Comparison of ENCODE assay signal across 32 cellular contexts in the genomic region with DNA sequence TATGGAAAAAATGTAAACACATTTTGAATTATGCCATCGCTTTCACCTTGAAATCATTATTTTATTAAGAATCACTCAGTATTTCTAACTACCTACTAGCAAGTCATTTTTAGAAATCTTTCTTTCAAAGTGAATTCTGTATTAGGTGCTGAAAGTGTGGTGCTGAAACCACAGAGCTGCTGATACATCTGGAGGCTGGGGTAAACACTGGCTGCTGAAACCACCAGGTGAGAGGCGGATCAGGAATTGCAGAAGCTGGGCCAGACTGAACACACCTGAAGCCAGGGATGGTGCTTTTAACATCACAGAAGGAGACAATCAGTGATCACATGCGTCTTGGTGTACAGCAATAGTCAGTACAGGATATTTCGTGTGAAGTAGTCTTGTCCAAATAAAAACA. TPM values are rescaled to one million over a fixed set of nuclear protein-coding genes. Genes with fewer than 3 reads are reported as not detected.
DNase-seq lines count a peak whose midpoint lies in the region; ATAC-seq, FAIRE-seq and TF ChIP-seq lines count a peak whose summit lies in the region.
"Had no signal": no experiment of that assay in that cellular context is flagged by ENCODE, and none has a peak within 500 bp of the region (broad histone marks: within the 10 kb centered on the region; RNA-seq: fewer than 3 reads in every experiment).

No MANE protein-coding gene starts in this region.

- no peak overlapping the region for H2AFZ ChIP-seq in PC-3 (ENCODE audit: low read length)
- H2AFZ ChIP-seq in endothelial cell of umbilical vein (ENCODE audit: low read depth, low read length), result no peak overlapping the region

- H3K27ac ChIP-seq in PC-3 (ENCODE audit: low read length), result peak overlapping the region; percentile 97
- H3K27ac ChIP-seq in endothelial cell of umbilical vein (ENCODE audit: insufficient read depth, low read depth, low read length), result peak overlapping the region; percentile 81
- H3K27ac ChIP-seq: dorsolateral prefrontal cortex, psoas muscle, RWPE1, suprapubic skin, upper lobe of right lung had no signal

- no peak for TF ChIP-seq POLR2A in endothelial cell of umbilical vein (IDR thresholded peaks at IDR 0.05; ENCODE audit: low read depth, low read length)

- no peak for DNase-seq in activated CD4-positive, alpha-beta T cell treated with anti-CD3 and anti-CD28 coated beads, Interleukin-2, amount 10 ng/mL, durations not matched to agents 24 days and 14 days
- DNase-seq in activated CD4-positive, alpha-beta T cell treated with anti-CD3 and anti-CD28 coated beads, Interleukin-2, amount 50 U/mL, for 48 hours, result no peak
- DNase-seq in PC-3, result no peak
- DNase-seq in endothelial cell of umbilical vein (ENCODE audit: low read depth, low spot score), result no peak
- DNase-seq in osteocyte (ENCODE audit: extremely low spot score, unreplicated experiment), result no peak
- no peak for DNase-seq in pons (ENCODE audit: low spot score)
- no peak for DNase-seq in posterior vena cava (ENCODE audit: low spot score)
- DNase-seq: 8988T; activated B cell treated with CpG ODN at 0.5 μM for 24 hours; activated CD4-positive, alpha-beta T cell treated with anti-CD3 and anti-CD28 coated beads, Interleukin-2, amount 50 U/mL, for 1 hour; activated T-cell treated with anti-CD3 and anti-CD28 coated beads, Interleukin-2, amount 50 U/mL, for 48 hours; adrenal gland; body of pancreas; DMS79 treated with DMSO at 0.1 percent for 48 hours; dorsolateral prefrontal cortex; GDM1; hypothalamus; KBM-7; NCI-H1105 treated with DMSO at 0.1 percent for 48 hours; NCI-H1930; NCI-H2171 treated with DMSO at 0.1 percent for 48 hours; NCI-H510A treated with DMSO at 0.1 percent for 48 hours; psoas muscle; sigmoid colon; stimulated activated CD4-positive, alpha-beta T cell treated with anti-CD3 and anti-CD28 coated beads, Interleukin-12 subunit alpha, Interleukin-12 subunit beta, amount 100 ng/mL, for 4 hours; stimulated activated CD4-positive, alpha-beta T cell treated with anti-CD3 and anti-CD28 coated beads, Interleukin-2, amount 100 ng/mL, for 48 hours; upper lobe of right lung had no signal

- peak overlapping the region; percentile 63 for H3K27ac Mint-ChIP-seq in activated CD4-positive, alpha-beta T cell treated with anti-CD3 and anti-CD28 coated beads, Interleukin-2, amount 10 ng/mL, durations not matched to agents 24 days and 14 days
- peak overlapping the region; percentile 41 for H3K27ac Mint-ChIP-seq in osteocyte (ENCODE audit: unreplicated experiment)
- H3K27ac Mint-ChIP-seq: activated B cell treated with CpG ODN at 0.5 μM for 24 hours, memory B cell had no signal

- POLR2A ChIA-PET in PC-3 (lab: Charles Lee; ENCODE audit: unreplicated experiment) (interaction anchor here (1.3 kb wide), 1 partner anchor 28 kb away, joined by 14 read pairs; no protein-coding TSS in a partner anchor), endothelial cell of umbilical vein (lab: Charles Lee) (no interaction called here)

- H3K4me3 Mint-ChIP-seq in activated CD4-positive, alpha-beta T cell treated with anti-CD3 and anti-CD28 coated beads, Interleukin-2, amount 10 ng/mL, durations not matched to agents 24 days and 14 days, result no peak overlapping the region
- H3K4me3 Mint-ChIP-seq in osteocyte (ENCODE audit: unreplicated experiment), result no peak overlapping the region
- H3K4me3 Mint-ChIP-seq: activated B cell treated with CpG ODN at 0.5 μM for 24 hours, memory B cell had no signal

- H4K20me1 ChIP-seq in PC-3 (ENCODE audit: low read length) (no peaks in the 10 kb centered on the region), endothelial cell of umbilical vein (replicated peaks; ENCODE audit: control insufficient read depth, extremely low read depth, insufficient read depth, low read length) (no peaks in the 10 kb centered on the region)

- BruUV-seq in PC-3 (replicated peaks; lab: Mats Ljungman, UMichigan), result no TSS peak
- BruUV-seq in endothelial cell of umbilical vein (replicated peaks; lab: Mats Ljungman, UMichigan), result no TSS peak

- no peak for FAIRE-seq in endothelial cell of umbilical vein (lab: Jason Lieb, UNC)

- dilution Hi-C loops in endothelial cell of umbilical vein (cut with MboI; ENCODE audit: extremely low pct_ligation_motif_present, low sequenced_read_pairs), result no loop called here

- H3K36me3 Mint-ChIP-seq in activated CD4-positive, alpha-beta T cell treated with anti-CD3 and anti-CD28 coated beads, Interleukin-2, amount 10 ng/mL, durations not matched to agents 24 days and 14 days (ENCODE audit: low read depth), result peaks cover 4% of the 10 kb centered on the region
- H3K36me3 Mint-ChIP-seq in osteocyte (ENCODE audit: unreplicated experiment), result no peaks in the 10 kb centered on the region

- intact Hi-C loops in activated CD4-positive, alpha-beta T cell treated with anti-CD3 and anti-CD28 coated beads, Interleukin-2, amount 10 ng/mL, durations not matched to agents 24 days and 14 days (cut with micrococcal nuclease), result no loop called here
- intact Hi-C loops in PC-3 (cut with micrococcal nuclease) (no loop called here), endothelial cell of umbilical vein (cut with micrococcal nuclease) (no loop called here), posterior vena cava (cut with DNase I) (loop anchor here in 1 of 2 donors (1.0 to 5.0 kb wide), 2 partner anchors 15 to 727 kb away; no protein-coding TSS in a partner anchor)

- H3K4me3 ChIP-seq in PC-3 (ENCODE audit: low read length), result no peak overlapping the region
- no peak overlapping the region for H3K4me3 ChIP-seq in endothelial cell of umbilical vein (replicated peaks in 1 of 3; ENCODE audit: insufficient read depth in 1 of 3, low read depth in 1 of 3, low read length in 3 of 3)
- H3K4me3 ChIP-seq: adrenal gland, body of pancreas, dorsolateral prefrontal cortex, psoas muscle, sigmoid colon, suprapubic skin, upper lobe of right lung had no signal

- H3K9me2 ChIP-seq in PC-3 (replicated peaks; ENCODE audit: low read length), result no peaks in the 10 kb centered on the region

- H3K4me2 ChIP-seq in PC-3 (ENCODE audit: low read length), result 0 out of 2 replicates have a peak overlapping the region, but pooled peaks have one; percentile 73
- no peak overlapping the region for H3K4me2 ChIP-seq in endothelial cell of umbilical vein (ENCODE audit: insufficient read depth, low read length)

- H3K4me1 Mint-ChIP-seq in activated CD4-positive, alpha-beta T cell treated with anti-CD3 and anti-CD28 coated beads, Interleukin-2, amount 10 ng/mL, durations not matched to agents 24 days and 14 days, result peaks cover 8% of the 10 kb centered on the region
- H3K4me1 Mint-ChIP-seq in osteocyte (ENCODE audit: unreplicated experiment), result peaks cover 34% of the 10 kb centered on the region
- H3K4me1 Mint-ChIP-seq: activated B cell treated with CpG ODN at 0.5 μM for 24 hours, memory B cell had no signal

- H3K9me3 ChIP-seq in PC-3 (ENCODE audit: low read length) (no peaks in the 10 kb centered on the region), endothelial cell of umbilical vein (replicated peaks; ENCODE audit: control insufficient read depth, insufficient read depth, low read length) (no peaks in the 10 kb centered on the region)
- H3K9me3 ChIP-seq: adrenal gland, body of pancreas, psoas muscle, sigmoid colon, suprapubic skin, upper lobe of right lung had no signal

- H3K36me3 ChIP-seq in PC-3 (ENCODE audit: low read depth, low read length), result peaks cover 4% of the 10 kb centered on the region; the same call in 1 of the 2 replicates
- H3K36me3 ChIP-seq in endothelial cell of umbilical vein (ENCODE audit: control insufficient read depth in 2 of 2, extremely low read depth in 1 of 2, insufficient read depth in 2 of 2, low read length in 2 of 2), result no peaks in the 10 kb centered on the region
- H3K36me3 ChIP-seq: adrenal gland, sigmoid colon, suprapubic skin, upper lobe of right lung had no signal

- H3K27me3 Mint-ChIP-seq in activated CD4-positive, alpha-beta T cell treated with anti-CD3 and anti-CD28 coated beads, Interleukin-2, amount 10 ng/mL, durations not matched to agents 24 days and 14 days, result no peaks in the 10 kb centered on the region
- H3K27me3 Mint-ChIP-seq in osteocyte (ENCODE audit: unreplicated experiment), result no peaks in the 10 kb centered on the region
- H3K27me3 Mint-ChIP-seq: activated B cell treated with CpG ODN at 0.5 μM for 24 hours, memory B cell had no signal

- peaks cover 22% of the 10 kb centered on the region for H3K9me3 Mint-ChIP-seq in activated CD4-positive, alpha-beta T cell treated with anti-CD3 and anti-CD28 coated beads, Interleukin-2, amount 10 ng/mL, durations not matched to agents 24 days and 14 days
- peaks cover 10% of the 10 kb centered on the region for H3K9me3 Mint-ChIP-seq in osteocyte (ENCODE audit: unreplicated experiment)
- H3K9me3 Mint-ChIP-seq: memory B cell had no signal

- H3K4me1 ChIP-seq in PC-3 (ENCODE audit: insufficient read depth, low read length), result peaks cover 31% of the 10 kb centered on the region
- peaks cover 21% of the 10 kb centered on the region for H3K4me1 ChIP-seq in endothelial cell of umbilical vein (ENCODE audit: control insufficient read depth, extremely low read depth, insufficient read depth, low read length)
- H3K4me1 ChIP-seq: psoas muscle, upper lobe of right lung had no signal

- H3K27me3 ChIP-seq in PC-3 (ENCODE audit: low read length) (no peaks in the 10 kb centered on the region), endothelial cell of umbilical vein (ENCODE audit: control insufficient read depth in 2 of 2, insufficient read depth in 2 of 2, low read length in 2 of 2) (no peaks in the 10 kb centered on the region)
- H3K27me3 ChIP-seq: adrenal gland, body of pancreas, dorsolateral prefrontal cortex, sigmoid colon, suprapubic skin, upper lobe of right lung had no signal

- TF ChIP-seq CTCF in PC-3 (conservative IDR thresholded peaks at IDR 0.05; ENCODE audit: low read depth, low read length) (no peak), endothelial cell of umbilical vein (IDR thresholded peaks at IDR 0.05; ENCODE audit: extremely low read depth in 1 of 2, insufficient read depth in 1 of 2, low read depth in 1 of 2, low read length in 2 of 2) (no peak), osteocyte (IDR thresholded peaks at IDR 0.05) (no peak)

- H3K9ac ChIP-seq in PC-3 (ENCODE audit: low read length) (peak overlapping the region; percentile 70), endothelial cell of umbilical vein (replicated peaks; ENCODE audit: extremely low read depth, insufficient read depth, low read length) (no peak overlapping the region)

- ATAC-seq in PC-3 (no peak), GM18868 (IDR thresholded peaks at IDR 0.05; ENCODE audit: unreplicated experiment) (no peak)
- ATAC-seq: body of pancreas, psoas muscle, upper lobe of right lung had no signal

- H3K79me2 ChIP-seq in PC-3 (ENCODE audit: low read length), result no peaks in the 10 kb centered on the region
- no peaks in the 10 kb centered on the region for H3K79me2 ChIP-seq in endothelial cell of umbilical vein (ENCODE audit: control insufficient read depth, insufficient read depth, low read length)

- CTCF ChIA-PET in PC-3 (lab: Charles Lee), result interaction anchor here (1.2 kb wide), 1 partner anchor 10 kb away, joined by 11 read pairs; no protein-coding TSS in a partner anchor
- CTCF ChIA-PET in endothelial cell of umbilical vein (lab: Charles Lee), result interaction anchor here (1.2 to 2.8 kb wide), 8 partner anchors 11 to 49 kb away, joined by 3 to 35 read pairs (median 9); no protein-coding TSS in a partner anchor

- no peaks in the 10 kb centered on the region for H3F3A ChIP-seq in PC-3 (ENCODE audit: low read length, unreplicated experiment)

- no peaks in the 10 kb centered on the region for H3K9me1 ChIP-seq in endothelial cell of umbilical vein (replicated peaks; ENCODE audit: control insufficient read depth, extremely low read depth, insufficient read depth, low read length)

RNA-seq across cellular contexts. Expression of gene KCNE1, which starts 42.2 kb away (rescaled TPM):
- 0.28 TPM in 1 of 2 replicates, not detected in the other for total RNA-seq in activated CD4-positive, alpha-beta T cell treated with anti-CD3 and anti-CD28 coated beads, Interleukin-2, amount 10 ng/mL, durations not matched to agents 24 days and 14 days
- 0.58 and 0.69 TPM in 2 replicates for total RNA-seq in PC-3 (2014; rRNA removed)
- 0.38 and 0.53 TPM in 2 replicates for total RNA-seq in endothelial cell of umbilical vein
- polyA plus RNA-seq in endothelial cell of umbilical vein, result 0.08 and 0.10 TPM in 2 replicates
- 0.06 TPM in 1 of 2 replicates, not detected in the other for polyA plus RNA-seq in endothelial cell of umbilical vein (2011; cell fraction: cytosol; rRNA removed)
- 0.40 and 0.62 TPM in 2 replicates for polyA plus RNA-seq in endothelial cell of umbilical vein (2011; cell fraction: nucleus; rRNA removed)
- polyA plus RNA-seq in endothelial cell of umbilical vein (2012), result 0.12 and 0.25 TPM in 2 replicates
- 0.36 and 0.49 TPM in 2 replicates for polyA minus RNA-seq in endothelial cell of umbilical vein
- not detected for polyA minus RNA-seq in endothelial cell of umbilical vein (2011; cell fraction: cytosol; rRNA and poly(A)+ RNA removed)
- 0.87 and 2.0 TPM in 2 replicates for polyA minus RNA-seq in endothelial cell of umbilical vein (2011; cell fraction: nucleus; rRNA and poly(A)+ RNA removed)
- 0.44 and 0.59 TPM in 2 replicates for total RNA-seq in osteocyte
- total RNA-seq in posterior vena cava, result 1 to 10 TPM; 3.9 to 4.5 TPM
- total RNA-seq: activated B cell treated with CpG ODN at 0.5 μM for 24 hours, H4 had no signal
